In the genomic region with DNA sequence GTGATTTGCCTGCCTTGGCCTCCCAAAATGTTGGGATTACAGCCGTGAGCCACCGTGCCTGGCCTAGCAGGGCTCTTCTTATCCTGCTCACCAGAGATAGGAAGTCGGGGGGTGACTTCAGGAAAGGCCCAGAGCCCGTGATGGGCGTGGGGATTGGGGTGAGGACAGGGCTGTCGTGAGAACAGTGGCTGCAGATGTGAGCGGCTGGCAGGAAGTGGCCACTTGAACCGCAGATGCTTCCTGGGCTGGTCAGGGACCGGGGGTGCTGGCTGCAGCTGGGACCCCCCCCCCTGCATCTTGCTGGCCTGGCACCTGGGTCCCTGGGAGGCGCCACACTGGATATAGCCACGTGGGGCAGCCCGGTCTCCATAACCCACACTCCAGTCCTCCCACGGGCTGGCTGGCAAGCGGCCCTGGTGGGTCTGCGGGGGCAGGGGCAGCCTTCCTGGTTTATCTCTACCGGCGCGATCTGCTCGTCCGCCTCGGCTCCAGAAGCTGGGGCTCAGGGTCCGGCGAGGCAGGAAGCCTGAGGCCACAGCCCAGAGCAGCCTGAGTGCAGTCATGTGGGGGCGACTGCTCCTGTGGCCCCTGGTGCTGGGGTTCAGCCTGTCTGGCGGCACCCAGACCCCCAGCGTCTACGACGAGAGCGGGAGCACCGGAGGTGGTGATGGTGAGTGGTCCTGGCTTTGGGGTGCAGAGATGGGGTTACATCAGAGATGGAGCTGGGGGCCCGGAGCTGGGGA, we compare ENCODE assay signal across 1 cellular context.
TF ChIP-seq lines count a peak whose summit lies in the region.

F2RL3 (plus strand) TSS at position 371 of the 743 bp plus-strand sequence; CDS start at position 562, 191 bp downstream.

TF ChIP-seq in K562, 482 proteins besides CTCF, POLR2A, EP300 and RAD21 (continued from another document and continues in another):
- TF ChIP-seq U2AF1 (optimal IDR thresholded peaks at IDR 0.05; ENCODE audit: low read depth, low read length), result no peak
- TF ChIP-seq, protein P1, sequence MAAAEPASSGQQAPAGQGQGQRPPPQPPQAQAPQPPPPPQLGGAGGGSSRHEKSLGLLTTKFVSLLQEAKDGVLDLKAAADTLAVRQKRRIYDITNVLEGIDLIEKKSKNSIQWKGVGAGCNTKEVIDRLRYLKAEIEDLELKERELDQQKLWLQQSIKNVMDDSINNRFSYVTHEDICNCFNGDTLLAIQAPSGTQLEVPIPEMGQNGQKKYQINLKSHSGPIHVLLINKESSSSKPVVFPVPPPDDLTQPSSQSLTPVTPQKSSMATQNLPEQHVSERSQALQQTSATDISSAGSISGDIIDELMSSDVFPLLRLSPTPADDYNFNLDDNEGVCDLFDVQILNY (CRISPR knock-in tag; IDR thresholded peaks at IDR 0.05), result no peak
- no peak for TF ChIP-seq FOXK1 (CRISPR knock-in tag; IDR thresholded peaks at IDR 0.05; ENCODE audit: borderline replicate concordance)
- TF ChIP-seq, protein P2, sequence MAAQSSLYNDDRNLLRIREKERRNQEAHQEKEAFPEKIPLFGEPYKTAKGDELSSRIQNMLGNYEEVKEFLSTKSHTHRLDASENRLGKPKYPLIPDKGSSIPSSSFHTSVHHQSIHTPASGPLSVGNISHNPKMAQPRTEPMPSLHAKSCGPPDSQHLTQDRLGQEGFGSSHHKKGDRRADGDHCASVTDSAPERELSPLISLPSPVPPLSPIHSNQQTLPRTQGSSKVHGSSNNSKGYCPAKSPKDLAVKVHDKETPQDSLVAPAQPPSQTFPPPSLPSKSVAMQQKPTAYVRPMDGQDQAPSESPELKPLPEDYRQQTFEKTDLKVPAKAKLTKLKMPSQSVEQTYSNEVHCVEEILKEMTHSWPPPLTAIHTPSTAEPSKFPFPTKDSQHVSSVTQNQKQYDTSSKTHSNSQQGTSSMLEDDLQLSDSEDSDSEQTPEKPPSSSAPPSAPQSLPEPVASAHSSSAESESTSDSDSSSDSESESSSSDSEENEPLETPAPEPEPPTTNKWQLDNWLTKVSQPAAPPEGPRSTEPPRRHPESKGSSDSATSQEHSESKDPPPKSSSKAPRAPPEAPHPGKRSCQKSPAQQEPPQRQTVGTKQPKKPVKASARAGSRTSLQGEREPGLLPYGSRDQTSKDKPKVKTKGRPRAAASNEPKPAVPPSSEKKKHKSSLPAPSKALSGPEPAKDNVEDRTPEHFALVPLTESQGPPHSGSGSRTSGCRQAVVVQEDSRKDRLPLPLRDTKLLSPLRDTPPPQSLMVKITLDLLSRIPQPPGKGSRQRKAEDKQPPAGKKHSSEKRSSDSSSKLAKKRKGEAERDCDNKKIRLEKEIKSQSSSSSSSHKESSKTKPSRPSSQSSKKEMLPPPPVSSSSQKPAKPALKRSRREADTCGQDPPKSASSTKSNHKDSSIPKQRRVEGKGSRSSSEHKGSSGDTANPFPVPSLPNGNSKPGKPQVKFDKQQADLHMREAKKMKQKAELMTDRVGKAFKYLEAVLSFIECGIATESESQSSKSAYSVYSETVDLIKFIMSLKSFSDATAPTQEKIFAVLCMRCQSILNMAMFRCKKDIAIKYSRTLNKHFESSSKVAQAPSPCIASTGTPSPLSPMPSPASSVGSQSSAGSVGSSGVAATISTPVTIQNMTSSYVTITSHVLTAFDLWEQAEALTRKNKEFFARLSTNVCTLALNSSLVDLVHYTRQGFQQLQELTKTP (IDR thresholded peaks at IDR 0.05; ENCODE audit: low read depth in 1 of 2, partially characterized antibody in 2 of 2), result peak in 1 of 2 experiments; percentile 15
- TF ChIP-seq NFIC (IDR thresholded peaks at IDR 0.05), result peak; percentile 75
- TF ChIP-seq, protein P3, sequence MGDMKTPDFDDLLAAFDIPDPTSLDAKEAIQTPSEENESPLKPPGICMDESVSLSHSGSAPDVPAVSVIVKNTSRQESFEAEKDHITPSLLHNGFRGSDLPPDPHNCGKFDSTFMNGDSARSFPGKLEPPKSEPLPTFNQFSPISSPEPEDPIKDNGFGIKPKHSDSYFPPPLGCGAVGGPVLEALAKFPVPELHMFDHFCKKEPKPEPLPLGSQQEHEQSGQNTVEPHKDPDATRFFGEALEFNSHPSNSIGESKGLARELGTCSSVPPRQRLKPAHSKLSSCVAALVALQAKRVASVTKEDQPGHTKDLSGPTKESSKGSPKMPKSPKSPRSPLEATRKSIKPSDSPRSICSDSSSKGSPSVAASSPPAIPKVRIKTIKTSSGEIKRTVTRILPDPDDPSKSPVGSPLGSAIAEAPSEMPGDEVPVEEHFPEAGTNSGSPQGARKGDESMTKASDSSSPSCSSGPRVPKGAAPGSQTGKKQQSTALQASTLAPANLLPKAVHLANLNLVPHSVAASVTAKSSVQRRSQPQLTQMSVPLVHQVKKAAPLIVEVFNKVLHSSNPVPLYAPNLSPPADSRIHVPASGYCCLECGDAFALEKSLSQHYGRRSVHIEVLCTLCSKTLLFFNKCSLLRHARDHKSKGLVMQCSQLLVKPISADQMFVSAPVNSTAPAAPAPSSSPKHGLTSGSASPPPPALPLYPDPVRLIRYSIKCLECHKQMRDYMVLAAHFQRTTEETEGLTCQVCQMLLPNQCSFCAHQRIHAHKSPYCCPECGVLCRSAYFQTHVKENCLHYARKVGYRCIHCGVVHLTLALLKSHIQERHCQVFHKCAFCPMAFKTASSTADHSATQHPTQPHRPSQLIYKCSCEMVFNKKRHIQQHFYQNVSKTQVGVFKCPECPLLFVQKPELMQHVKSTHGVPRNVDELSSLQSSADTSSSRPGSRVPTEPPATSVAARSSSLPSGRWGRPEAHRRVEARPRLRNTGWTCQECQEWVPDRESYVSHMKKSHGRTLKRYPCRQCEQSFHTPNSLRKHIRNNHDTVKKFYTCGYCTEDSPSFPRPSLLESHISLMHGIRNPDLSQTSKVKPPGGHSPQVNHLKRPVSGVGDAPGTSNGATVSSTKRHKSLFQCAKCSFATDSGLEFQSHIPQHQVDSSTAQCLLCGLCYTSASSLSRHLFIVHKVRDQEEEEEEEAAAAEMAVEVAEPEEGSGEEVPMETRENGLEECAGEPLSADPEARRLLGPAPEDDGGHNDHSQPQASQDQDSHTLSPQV (IDR thresholded peaks at IDR 0.05), result peak; percentile 97
- TF ChIP-seq SAP30 (IDR thresholded peaks at IDR 0.05; ENCODE audit: borderline replicate concordance, insufficient read depth, low read depth, low read length, poor library complexity, severe bottlenecking), result no peak
- TF ChIP-seq MEF2D (tag; conservative IDR thresholded peaks at IDR 0.05; ENCODE audit: low read depth), result no peak
- TF ChIP-seq, protein P4, sequence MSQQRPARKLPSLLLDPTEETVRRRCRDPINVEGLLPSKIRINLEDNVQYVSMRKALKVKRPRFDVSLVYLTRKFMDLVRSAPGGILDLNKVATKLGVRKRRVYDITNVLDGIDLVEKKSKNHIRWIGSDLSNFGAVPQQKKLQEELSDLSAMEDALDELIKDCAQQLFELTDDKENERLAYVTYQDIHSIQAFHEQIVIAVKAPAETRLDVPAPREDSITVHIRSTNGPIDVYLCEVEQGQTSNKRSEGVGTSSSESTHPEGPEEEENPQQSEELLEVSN (IDR thresholded peaks at IDR 0.05; ENCODE audit: borderline replicate concordance in 1 of 2, extremely low read depth in 1 of 2, insufficient read depth in 1 of 2, insufficient read length in 1 of 2, low read depth in 1 of 2, low read length in 1 of 2, poor library complexity in 1 of 2, severe bottlenecking in 1 of 2), result no peak
- TF ChIP-seq HDAC6 (IDR thresholded peaks at IDR 0.05; ENCODE audit: low read depth, low read length), result no peak
- no peak for TF ChIP-seq ZBED1 (IDR thresholded peaks at IDR 0.05)
- peak; percentile 78 for TF ChIP-seq KLF16 (IDR thresholded peaks at IDR 0.05)
- TF ChIP-seq SP2 (IDR thresholded peaks at IDR 0.05; ENCODE audit: extremely low read depth, low read depth, low read length, poor library complexity, severe bottlenecking), result no peak
- no peak for TF ChIP-seq ZHX1 (conservative IDR thresholded peaks at IDR 0.05; ENCODE audit: low read length)
- no peak for TF ChIP-seq ZSCAN32 (CRISPR knock-in tag; IDR thresholded peaks at IDR 0.05)
- no peak for TF ChIP-seq SP1 (CRISPR knock-in tag; IDR thresholded peaks at IDR 0.05)
- TF ChIP-seq TCFL5 (CRISPR knock-in tag; conservative IDR thresholded peaks at IDR 0.05), result no peak
- TF ChIP-seq FOXA3 (CRISPR knock-in tag; conservative IDR thresholded peaks at IDR 0.05 in 1 of 2, IDR thresholded peaks at IDR 0.05 in 1 of 2), result 0 out of 4 replicates have a peak, but pooled peaks of 1 of the 2 experiments have one; percentile 26
- no peak for TF ChIP-seq TAF15 (IDR thresholded peaks at IDR 0.05; ENCODE audit: low read depth, low read length)
- TF ChIP-seq MAZ (CRISPR knock-in tag; conservative IDR thresholded peaks at IDR 0.05 in 1 of 2, IDR thresholded peaks at IDR 0.05 in 1 of 2), result peak; percentile 53 to 86; a peak in 3 of 4 replicates
- TF ChIP-seq POLR3G (IDR thresholded peaks at IDR 0.05; ENCODE audit: extremely low read depth, insufficient read length, insufficient replicate concordance), result no peak
- no peak for TF ChIP-seq CBFB (CRISPR knock-in tag; IDR thresholded peaks at IDR 0.05)
- no peak for TF ChIP-seq CCAR2 (IDR thresholded peaks at IDR 0.05; ENCODE audit: low read depth, low read length)
- TF ChIP-seq ZNF77 (CRISPR knock-in tag; IDR thresholded peaks at IDR 0.05), result no peak
- TF ChIP-seq ZFP91 (CRISPR knock-in tag; IDR thresholded peaks at IDR 0.05), result no peak
- TF ChIP-seq MED1 (CRISPR knock-in tag; IDR thresholded peaks at IDR 0.05; ENCODE audit: borderline replicate concordance), result no peak
- peak; percentile 97 for TF ChIP-seq ETV1 (tag; conservative IDR thresholded peaks at IDR 0.05; ENCODE audit: low read depth)
- TF ChIP-seq ZNF165 (CRISPR knock-in tag; IDR thresholded peaks at IDR 0.05; ENCODE audit: borderline replicate concordance), result no peak
- TF ChIP-seq EGR1 (conservative IDR thresholded peaks at IDR 0.05), result peak; percentile 93
- no peak for TF ChIP-seq SMAD2 (IDR thresholded peaks at IDR 0.05; ENCODE audit: low read depth, low read length)
- TF ChIP-seq BRF1 (IDR thresholded peaks at IDR 0.05; ENCODE audit: borderline replicate concordance, extremely low read depth, insufficient read length), result no peak
- no peak for TF ChIP-seq ZNF408 (CRISPR knock-in tag; IDR thresholded peaks at IDR 0.05; ENCODE audit: low read depth)
- no peak for TF ChIP-seq PML (IDR thresholded peaks at IDR 0.05; ENCODE audit: low read length)
- TF ChIP-seq, protein P5, sequence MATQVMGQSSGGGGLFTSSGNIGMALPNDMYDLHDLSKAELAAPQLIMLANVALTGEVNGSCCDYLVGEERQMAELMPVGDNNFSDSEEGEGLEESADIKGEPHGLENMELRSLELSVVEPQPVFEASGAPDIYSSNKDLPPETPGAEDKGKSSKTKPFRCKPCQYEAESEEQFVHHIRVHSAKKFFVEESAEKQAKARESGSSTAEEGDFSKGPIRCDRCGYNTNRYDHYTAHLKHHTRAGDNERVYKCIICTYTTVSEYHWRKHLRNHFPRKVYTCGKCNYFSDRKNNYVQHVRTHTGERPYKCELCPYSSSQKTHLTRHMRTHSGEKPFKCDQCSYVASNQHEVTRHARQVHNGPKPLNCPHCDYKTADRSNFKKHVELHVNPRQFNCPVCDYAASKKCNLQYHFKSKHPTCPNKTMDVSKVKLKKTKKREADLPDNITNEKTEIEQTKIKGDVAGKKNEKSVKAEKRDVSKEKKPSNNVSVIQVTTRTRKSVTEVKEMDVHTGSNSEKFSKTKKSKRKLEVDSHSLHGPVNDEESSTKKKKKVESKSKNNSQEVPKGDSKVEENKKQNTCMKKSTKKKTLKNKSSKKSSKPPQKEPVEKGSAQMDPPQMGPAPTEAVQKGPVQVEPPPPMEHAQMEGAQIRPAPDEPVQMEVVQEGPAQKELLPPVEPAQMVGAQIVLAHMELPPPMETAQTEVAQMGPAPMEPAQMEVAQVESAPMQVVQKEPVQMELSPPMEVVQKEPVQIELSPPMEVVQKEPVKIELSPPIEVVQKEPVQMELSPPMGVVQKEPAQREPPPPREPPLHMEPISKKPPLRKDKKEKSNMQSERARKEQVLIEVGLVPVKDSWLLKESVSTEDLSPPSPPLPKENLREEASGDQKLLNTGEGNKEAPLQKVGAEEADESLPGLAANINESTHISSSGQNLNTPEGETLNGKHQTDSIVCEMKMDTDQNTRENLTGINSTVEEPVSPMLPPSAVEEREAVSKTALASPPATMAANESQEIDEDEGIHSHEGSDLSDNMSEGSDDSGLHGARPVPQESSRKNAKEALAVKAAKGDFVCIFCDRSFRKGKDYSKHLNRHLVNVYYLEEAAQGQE (CRISPR knock-in tag; IDR thresholded peaks at IDR 0.05; ENCODE audit: low read depth), result 0 out of 2 replicates have a peak, but pooled peaks have one; percentile 22
- TF ChIP-seq ZFP1 (CRISPR knock-in tag; IDR thresholded peaks at IDR 0.05), result no peak
- no peak for TF ChIP-seq CBX1 (IDR thresholded peaks at IDR 0.05; ENCODE audit: low read depth)
- TF ChIP-seq ZNF253 (CRISPR knock-in tag; conservative IDR thresholded peaks at IDR 0.05), result no peak
- TF ChIP-seq SRSF1 (IDR thresholded peaks at IDR 0.05; ENCODE audit: low read depth, low read length), result no peak
